In the genomic region with DNA sequence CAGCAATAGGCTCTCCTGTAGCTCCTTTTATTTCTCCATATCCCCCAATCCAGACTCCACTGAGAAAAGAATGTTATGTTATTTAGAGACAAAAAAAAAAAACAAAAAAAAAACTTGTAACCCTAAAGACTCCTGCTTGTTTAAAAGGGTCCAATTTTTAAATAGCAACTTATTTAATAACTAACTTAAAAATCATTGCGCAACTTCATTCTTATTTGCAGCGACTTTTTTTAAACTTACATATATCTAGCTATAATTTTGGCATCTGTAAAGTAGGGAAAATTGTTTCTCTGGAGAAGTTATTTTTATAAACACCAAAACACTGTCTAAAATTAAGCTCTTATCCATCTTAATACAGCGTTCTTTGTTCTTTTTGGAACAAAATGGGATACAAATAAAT, we compare ENCODE assay signal across 31 cellular contexts.
"Had no signal": no experiment of that assay in that cellular context is flagged by ENCODE, and none has a peak within 500 bp of the region (broad histone marks: within the 10 kb centered on the region; RNA-seq: fewer than 3 reads in every experiment).

No MANE protein-coding gene starts in this region.

- H3K27me3 ChIP-seq: adrenal gland, body of pancreas, dorsolateral prefrontal cortex had no signal

- H3K4me1 ChIP-seq: adrenal gland, body of pancreas had no signal

- H3K4me1 Mint-ChIP-seq: activated CD4-positive, alpha-beta T cell treated with anti-CD3 and anti-CD28 coated beads for 36 hours; activated CD4-positive, alpha-beta T cell treated with anti-CD3 and anti-CD28 coated beads, Interleukin-2, amount 10 ng/mL, durations not matched to agents 24 days and 14 days; activated naive CD8-positive, alpha-beta T cell treated with anti-CD3 and anti-CD28 coated beads, Interleukin-2, amount 50 U/mL, for 24 hours; activated T-helper 17 cell treated with anti-CD3 and anti-CD28 coated beads, Interleukin-2, amount 50 U/mL, for 72 hours had no signal

- H3K36me3 ChIP-seq: adrenal gland had no signal

- DNase-seq: activated CD4-positive, alpha-beta memory T cell treated with anti-CD3 and anti-CD28 coated beads for 36 hours; activated CD4-positive, alpha-beta T cell treated with anti-CD3 and anti-CD28 coated beads for 36 hours; activated CD4-positive, alpha-beta T cell treated with anti-CD3 and anti-CD28 coated beads, Interleukin-2, amount 10 ng/mL, durations not matched to agents 24 days and 14 days; activated CD4-positive, CD25-positive, alpha-beta regulatory T cell; activated CD4-positive, CD25-positive, alpha-beta regulatory T cell treated with anti-CD3 and anti-CD28 coated beads, Interleukin-2, amount 50 U/mL, for 72 hours; activated CD8-positive, alpha-beta memory T cell treated with anti-CD3 and anti-CD28 coated beads, Interleukin-2, amount 50 U/mL, for 48 hours; activated CD8-positive, alpha-beta T cell treated with anti-CD3 and anti-CD28 coated beads, Interleukin-2, amount 10 ng/mL, durations not matched to agents 7 days and 5 days; activated effector memory CD4-positive, alpha-beta T cell treated with Interleukin-2 at 50 U/mL for 16 hours; activated gamma-delta T cell treated with Interleukin-2 at 50 U/mL for 16 hours; activated naive CD4-positive, alpha-beta T cell treated with anti-CD3 and anti-CD28 coated beads, Interleukin-2, amount 50 U/mL, for 16 hours; activated naive CD4-positive, alpha-beta T cell treated with Interleukin-2 at 50 U/mL for 16 hours; activated naive CD8-positive, alpha-beta T cell treated with anti-CD3 and anti-CD28 coated beads, Interleukin-2, amount 50 U/mL, for 24 hours; activated T-cell treated with anti-CD3 and anti-CD28 coated beads, Interleukin-2, amount 50 U/mL, for 4 hours; adrenal gland; amygdala; aorta; body of pancreas; caudate nucleus; dorsolateral prefrontal cortex; effector memory CD4-positive, alpha-beta T cell; endodermal cell; foreskin fibroblast; head of caudate nucleus; hippocampal formation; T-helper 2 cell had no signal

- H3K9me3 ChIP-seq: adrenal gland, body of pancreas had no signal

- H3K9me3 Mint-ChIP-seq: activated CD4-positive, alpha-beta memory T cell treated with anti-CD3 and anti-CD28 coated beads for 36 hours; activated CD4-positive, alpha-beta T cell treated with anti-CD3 and anti-CD28 coated beads, Interleukin-2, amount 10 ng/mL, durations not matched to agents 24 days and 14 days; activated naive CD8-positive, alpha-beta T cell treated with anti-CD3 and anti-CD28 coated beads, Interleukin-2, amount 50 U/mL, for 24 hours; activated T-cell treated with anti-CD3 and anti-CD28 coated beads, Interleukin-2, amount 50 U/mL, for 4 hours; activated T-helper 17 cell treated with anti-CD3 and anti-CD28 coated beads, Interleukin-2, amount 50 U/mL, for 72 hours; dendritic cell treated with granulocyte-macrophage colony-stimulating factor and Interleukin-4, amounts not matched to agents 40 ng/mL and 50 ng/mL, for 4 days had no signal

- FAIRE-seq: frontal cortex had no signal

- H3K27ac Mint-ChIP-seq: activated CD4-positive, alpha-beta memory T cell treated with anti-CD3 and anti-CD28 coated beads for 36 hours; activated CD4-positive, alpha-beta T cell treated with anti-CD3 and anti-CD28 coated beads for 36 hours; activated CD4-positive, alpha-beta T cell treated with anti-CD3 and anti-CD28 coated beads, Interleukin-2, amount 10 ng/mL, durations not matched to agents 24 days and 14 days; activated CD8-positive, alpha-beta T cell treated with anti-CD3 and anti-CD28 coated beads, Interleukin-2, amount 10 ng/mL, durations not matched to agents 7 days and 5 days; activated naive CD8-positive, alpha-beta T cell; activated naive CD8-positive, alpha-beta T cell treated with anti-CD3 and anti-CD28 coated beads, Interleukin-2, amount 50 U/mL, for 24 hours; activated T-helper 17 cell treated with anti-CD3 and anti-CD28 coated beads, Interleukin-2, amount 50 U/mL, for 72 hours; dendritic cell treated with granulocyte-macrophage colony-stimulating factor and Interleukin-4, amounts not matched to agents 40 ng/mL and 50 ng/mL, for 4 days; endodermal cell had no signal

- H3K27me3 Mint-ChIP-seq: activated CD4-positive, alpha-beta memory T cell treated with anti-CD3 and anti-CD28 coated beads for 36 hours; activated CD4-positive, alpha-beta T cell treated with anti-CD3 and anti-CD28 coated beads for 36 hours; activated naive CD8-positive, alpha-beta T cell; activated naive CD8-positive, alpha-beta T cell treated with anti-CD3 and anti-CD28 coated beads, Interleukin-2, amount 50 U/mL, for 24 hours; activated T-helper 17 cell treated with anti-CD3 and anti-CD28 coated beads, Interleukin-2, amount 50 U/mL, for 72 hours; dendritic cell treated with granulocyte-macrophage colony-stimulating factor and Interleukin-4, amounts not matched to agents 40 ng/mL and 50 ng/mL, for 4 days had no signal

- H3K4me3 ChIP-seq: adrenal gland, body of pancreas, coronary artery, dorsolateral prefrontal cortex had no signal

- ATAC-seq: activated CD4-positive, alpha-beta T cell treated with anti-CD3 and anti-CD28 coated beads for 36 hours; activated CD8-positive, alpha-beta T cell treated with anti-CD3 and anti-CD28 coated beads, Interleukin-2, amount 10 ng/mL, durations not matched to agents 7 days and 5 days; activated naive CD8-positive, alpha-beta T cell treated with anti-CD3 and anti-CD28 coated beads, Interleukin-2, amount 50 U/mL, for 24 hours; activated T-cell treated with anti-CD3 and anti-CD28 coated beads, Interleukin-2, amount 50 U/mL, for 4 hours; activated T-helper 17 cell treated with anti-CD3 and anti-CD28 coated beads, Interleukin-2, amount 50 U/mL, for 72 hours; body of pancreas; esophagus mucosa had no signal

- H3K27ac ChIP-seq: adrenal gland, body of pancreas, coronary artery, dorsolateral prefrontal cortex had no signal

- H3K4me3 Mint-ChIP-seq: activated CD4-positive, alpha-beta memory T cell treated with anti-CD3 and anti-CD28 coated beads for 36 hours; activated CD4-positive, alpha-beta T cell treated with anti-CD3 and anti-CD28 coated beads for 36 hours; activated CD4-positive, alpha-beta T cell treated with anti-CD3 and anti-CD28 coated beads, Interleukin-2, amount 10 ng/mL, durations not matched to agents 24 days and 14 days; activated CD8-positive, alpha-beta T cell treated with anti-CD3 and anti-CD28 coated beads, Interleukin-2, amount 10 ng/mL, durations not matched to agents 7 days and 5 days; activated naive CD8-positive, alpha-beta T cell; activated naive CD8-positive, alpha-beta T cell treated with anti-CD3 and anti-CD28 coated beads, Interleukin-2, amount 50 U/mL, for 24 hours; activated T-cell treated with anti-CD3 and anti-CD28 coated beads, Interleukin-2, amount 50 U/mL, for 4 hours; activated T-helper 17 cell treated with anti-CD3 and anti-CD28 coated beads, Interleukin-2, amount 50 U/mL, for 72 hours; dendritic cell treated with granulocyte-macrophage colony-stimulating factor and Interleukin-4, amounts not matched to agents 40 ng/mL and 50 ng/mL, for 4 days; endodermal cell had no signal
